ENCODE assay signal across 17 cellular contexts in the genomic region with DNA sequence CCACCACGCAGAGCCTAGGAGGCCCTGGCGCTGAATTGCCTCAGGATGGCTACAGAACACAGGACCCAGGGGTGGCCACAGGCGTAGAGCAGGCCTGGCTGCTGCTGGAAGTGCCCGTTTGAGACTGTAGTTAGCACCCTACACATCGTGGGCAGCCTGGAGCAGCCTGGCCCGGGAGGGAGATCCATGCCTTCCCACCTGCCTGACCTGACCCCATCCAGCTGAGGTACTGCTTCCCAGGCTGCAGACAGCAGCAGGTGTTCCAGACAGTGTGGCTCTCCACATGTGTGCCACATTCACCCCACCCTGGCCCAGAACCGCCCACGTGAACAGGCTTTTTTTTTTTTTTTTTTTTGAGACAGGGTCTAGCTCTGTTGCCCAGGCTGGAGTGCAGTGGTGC. TPM values are rescaled to one million over a fixed set of nuclear protein-coding genes. Genes with fewer than 3 reads are reported as not detected.
DNase-seq lines count a peak whose midpoint lies in the region; ATAC-seq and TF ChIP-seq lines count a peak whose summit lies in the region.
"Had no signal": no experiment of that assay in that cellular context is flagged by ENCODE, and none has a peak within 500 bp of the region (broad histone marks: within the 10 kb centered on the region; RNA-seq: fewer than 3 reads in every experiment).

No MANE protein-coding gene starts in this region.

- no peaks in the 10 kb centered on the region for H4K20me1 ChIP-seq in GM23248 (ENCODE audit: insufficient read depth)

- H3F3A ChIP-seq in GM23248 (ENCODE audit: insufficient read depth): peaks cover 4% of the 10 kb centered on the region; the same call in 1 of the 2 replicates

- no peak for DNase-seq in GM23248
- DNase-seq in RWPE2 (ENCODE audit: low spot score): peak; percentile 78
- DNase-seq in posterior vena cava (ENCODE audit: low spot score): peak; percentile 73
- DNase-seq in activated naive CD8-positive, alpha-beta T cell treated with anti-CD3 and anti-CD28 coated beads for 36 hours: no peak
- no peak for DNase-seq in mesothelial cell of epicardium (ENCODE audit: low spot score in 2 of 2, unreplicated experiment in 2 of 2)
- no peak for DNase-seq in ureter (ENCODE audit: low spot score)
- no peak for DNase-seq in activated T-cell treated with anti-CD3 and anti-CD28 coated beads, Interleukin-2, amount 50 U/mL, for 4 hours
- DNase-seq: MG63, NCI-H1105 treated with DMSO at 0.1 percent for 48 hours, NCI-H1694, NCI-H2029 treated with DMSO at 0.1 percent for 48 hours, PC-9, SHP77 treated with DMSO at 0.1 percent for 48 hours had no signal

- no peaks in the 10 kb centered on the region for H3K27me3 ChIP-seq in GM23248 (replicated peaks; ENCODE audit: insufficient read depth)
- no peaks in the 10 kb centered on the region for H3K27me3 ChIP-seq in RWPE2 (ENCODE audit: insufficient read depth, poor library complexity, severe bottlenecking)
- H3K27me3 ChIP-seq: BLaER1, MG63 had no signal

- no peak overlapping the region for H3K4me2 ChIP-seq in GM23248 (ENCODE audit: unreplicated experiment)
- H3K4me2 ChIP-seq: BLaER1, PC-9 had no signal

- in situ Hi-C loops in GM23248 (cut with MboI): no loop called here

- H3K27ac Mint-ChIP-seq in activated naive CD8-positive, alpha-beta T cell treated with anti-CD3 and anti-CD28 coated beads for 36 hours: no peak overlapping the region
- no peak overlapping the region for H3K27ac Mint-ChIP-seq in mesothelial cell of epicardium

- peaks cover 8% of the 10 kb centered on the region; the same call in 1 of the 2 replicates for H3K79me2 ChIP-seq in GM23248 (ENCODE audit: insufficient read depth)

- 79 to 82% methylated on average over 8 of the region's 8 CpGs for WGBS in GM23248 (ENCODE audit: low coverage in 1 of 2, low lambda C conversion rate in 2 of 2, missing lambda C conversion rate in 2 of 2), 2 experiments

- H3K36me3 Mint-ChIP-seq in activated naive CD8-positive, alpha-beta T cell treated with anti-CD3 and anti-CD28 coated beads for 36 hours: peaks cover 9% of the 10 kb centered on the region
- peaks cover 48% of the 10 kb centered on the region for H3K36me3 Mint-ChIP-seq in mesothelial cell of epicardium
- peaks cover 28% of the 10 kb centered on the region for H3K36me3 Mint-ChIP-seq in activated T-cell treated with anti-CD3 and anti-CD28 coated beads, Interleukin-2, amount 50 U/mL, for 4 hours (ENCODE audit: insufficient read depth)

- no peaks in the 10 kb centered on the region for H3K9me3 Mint-ChIP-seq in activated naive CD8-positive, alpha-beta T cell treated with anti-CD3 and anti-CD28 coated beads for 36 hours
- no peaks in the 10 kb centered on the region for H3K9me3 Mint-ChIP-seq in mesothelial cell of epicardium
- H3K9me3 Mint-ChIP-seq in activated T-cell treated with anti-CD3 and anti-CD28 coated beads, Interleukin-2, amount 50 U/mL, for 4 hours: no peaks in the 10 kb centered on the region
- H3K9me3 Mint-ChIP-seq: CD4-positive, CD25-positive, alpha-beta regulatory T cell had no signal

- no peak overlapping the region for H3K9ac ChIP-seq in GM23248
- H3K9ac ChIP-seq: BLaER1 had no signal

- H3K36me3 ChIP-seq in GM23248 (ENCODE audit: low read depth) (peaks cover 52% of the 10 kb centered on the region), RWPE2 (ENCODE audit: low read depth) (peaks cover 89% of the 10 kb centered on the region)

- no peak overlapping the region for H3K4me3 ChIP-seq in GM23248
- no peak overlapping the region for H3K4me3 ChIP-seq in RWPE2 (ENCODE audit: severe bottlenecking)
- H3K4me3 ChIP-seq: BLaER1, MG63, PC-9 had no signal

- intact Hi-C loops in posterior vena cava (cut with DNase I): no loop called here

- H3K27me3 Mint-ChIP-seq in activated naive CD8-positive, alpha-beta T cell treated with anti-CD3 and anti-CD28 coated beads for 36 hours: no peaks in the 10 kb centered on the region
- H3K27me3 Mint-ChIP-seq in mesothelial cell of epicardium (ENCODE audit: low read depth): no peaks in the 10 kb centered on the region
- H3K27me3 Mint-ChIP-seq in activated T-cell treated with anti-CD3 and anti-CD28 coated beads, Interleukin-2, amount 50 U/mL, for 4 hours (ENCODE audit: low read depth): no peaks in the 10 kb centered on the region
- H3K27me3 Mint-ChIP-seq: CD4-positive, CD25-positive, alpha-beta regulatory T cell had no signal

- H3K9me3 ChIP-seq in GM23248 (ENCODE audit: low read depth): no peaks in the 10 kb centered on the region
- H3K9me3 ChIP-seq in RWPE2 (ENCODE audit: severe bottlenecking): no peaks in the 10 kb centered on the region
- H3K9me3 ChIP-seq: BLaER1, MG63 had no signal

- peaks cover 6% of the 10 kb centered on the region for H3K4me1 Mint-ChIP-seq in activated naive CD8-positive, alpha-beta T cell treated with anti-CD3 and anti-CD28 coated beads for 36 hours
- no peaks in the 10 kb centered on the region for H3K4me1 Mint-ChIP-seq in mesothelial cell of epicardium
- peaks cover 26% of the 10 kb centered on the region for H3K4me1 Mint-ChIP-seq in activated T-cell treated with anti-CD3 and anti-CD28 coated beads, Interleukin-2, amount 50 U/mL, for 4 hours (ENCODE audit: low read depth)

- no peaks in the 10 kb centered on the region for H3K9me2 ChIP-seq in GM23248 (ENCODE audit: insufficient read depth)

- peak; percentile 9; the same call in 2 of the 3 replicates for ATAC-seq in RWPE2 (ENCODE audit: low read depth)
- peak; percentile 13 for ATAC-seq in esophagus mucosa
- no peak for ATAC-seq in activated T-cell treated with anti-CD3 and anti-CD28 coated beads, Interleukin-2, amount 50 U/mL, for 4 hours

- TF ChIP-seq CTCF in RWPE2 (IDR thresholded peaks at IDR 0.05; ENCODE audit: poor library complexity, severe bottlenecking) (no peak), mesothelial cell of epicardium (IDR thresholded peaks at IDR 0.05; ENCODE audit: unreplicated experiment) (no peak)

- H3K4me3 Mint-ChIP-seq in activated naive CD8-positive, alpha-beta T cell treated with anti-CD3 and anti-CD28 coated beads for 36 hours: no peak overlapping the region
- H3K4me3 Mint-ChIP-seq in mesothelial cell of epicardium: no peak overlapping the region
- no peak overlapping the region for H3K4me3 Mint-ChIP-seq in activated T-cell treated with anti-CD3 and anti-CD28 coated beads, Interleukin-2, amount 50 U/mL, for 4 hours
- H3K4me3 Mint-ChIP-seq: CD4-positive, CD25-positive, alpha-beta regulatory T cell had no signal

- no peak overlapping the region for H2AFZ ChIP-seq in GM23248
- H2AFZ ChIP-seq: PC-9 had no signal

- H3K27ac ChIP-seq in GM23248 (peak overlapping the region; percentile 80; the same call in 1 of the 2 replicates), RWPE2 (ENCODE audit: poor library complexity, severe bottlenecking) (no peak overlapping the region)
- H3K27ac ChIP-seq: BLaER1, HL-60 had no signal

- H3K4me1 ChIP-seq in GM23248 (ENCODE audit: insufficient read depth): peaks cover 4% of the 10 kb centered on the region; the same call in 1 of the 2 replicates
- H3K4me1 ChIP-seq in RWPE2 (ENCODE audit: insufficient read depth, poor library complexity, severe bottlenecking): no peaks in the 10 kb centered on the region

RNA-seq across cellular contexts. Expression of gene MAP1LC3A, which starts 20.9 kb away (rescaled TPM):
- 69.8 and 80.3 TPM in 2 replicates for total RNA-seq in GM23248 (2014; rRNA removed; shearing (Covaris generic))
- polyA plus RNA-seq in GM23248 (2016; fragmentation: Nextera tagmentation; extraction: Ambion mirVana): 82.5 and 83.1 TPM in 2 replicates
- total RNA-seq in esophagus mucosa: 7.0 TPM
- total RNA-seq in posterior vena cava: 10 to 100 TPM; 36.1 to 48.1 TPM
- total RNA-seq in activated naive CD8-positive, alpha-beta T cell treated with anti-CD3 and anti-CD28 coated beads for 36 hours: under 1 TPM; 0.62 to 0.95 TPM
- 36.0 to 42.2 TPM (median 37.8 TPM) in 3 replicates for total RNA-seq in mesothelial cell of epicardium
- total RNA-seq in ureter: 36.2 TPM
- total RNA-seq in activated T-cell treated with anti-CD3 and anti-CD28 coated beads, Interleukin-2, amount 50 U/mL, for 4 hours: 1 to 10 TPM in 2 of 3 donors, under 1 TPM in 1; 0.55 to 1.3 (median 1.2) TPM
- total RNA-seq: PC-9 had no signal

RNA-seq across cellular contexts. Expression of gene DYNLRB1, which starts 21.4 kb away (rescaled TPM):
- total RNA-seq in GM23248 (2014; rRNA removed; shearing (Covaris generic)): 100 and 123 TPM in 2 replicates
- polyA plus RNA-seq in GM23248 (2016; fragmentation: Nextera tagmentation; extraction: Ambion mirVana): 279 and 290 TPM in 2 replicates
- 80.7 TPM for total RNA-seq in esophagus mucosa
- 100 to 1,000 TPM; 116 to 124 TPM for total RNA-seq in posterior vena cava
- 10 to 100 TPM; 72.0 to 76.9 TPM for total RNA-seq in activated naive CD8-positive, alpha-beta T cell treated with anti-CD3 and anti-CD28 coated beads for 36 hours
- total RNA-seq in mesothelial cell of epicardium: 95.9 to 101 TPM (median 96.7 TPM) in 3 replicates
- 123 TPM for total RNA-seq in ureter
- 100 to 1,000 TPM; 103 to 116 (median 112) TPM for total RNA-seq in activated T-cell treated with anti-CD3 and anti-CD28 coated beads, Interleukin-2, amount 50 U/mL, for 4 hours

Comparison
In these comparisons a context has a peak if more than half of its experiments do, and no peak if none do; other contexts are left out.
1. DNase-seq: peak in RWPE2 (single experiment) and posterior vena cava (single experiment); none in GM23248 (single experiment), activated naive CD8-positive, alpha-beta T cell treated with anti-CD3 and anti-CD28 coated beads for 36 hours (single experiment), mesothelial cell of epicardium (0 of 2), ureter (single experiment) and activated T-cell treated with anti-CD3 and anti-CD28 coated beads, Interleukin-2, amount 50 U/mL, for 4 hours (single experiment).
2. ATAC-seq: peak in RWPE2 (single experiment) and esophagus mucosa (single experiment); none in activated T-cell treated with anti-CD3 and anti-CD28 coated beads, Interleukin-2, amount 50 U/mL, for 4 hours (0 of 2).